18 cellular contexts compared by ENCODE assay signal in the genomic region with DNA sequence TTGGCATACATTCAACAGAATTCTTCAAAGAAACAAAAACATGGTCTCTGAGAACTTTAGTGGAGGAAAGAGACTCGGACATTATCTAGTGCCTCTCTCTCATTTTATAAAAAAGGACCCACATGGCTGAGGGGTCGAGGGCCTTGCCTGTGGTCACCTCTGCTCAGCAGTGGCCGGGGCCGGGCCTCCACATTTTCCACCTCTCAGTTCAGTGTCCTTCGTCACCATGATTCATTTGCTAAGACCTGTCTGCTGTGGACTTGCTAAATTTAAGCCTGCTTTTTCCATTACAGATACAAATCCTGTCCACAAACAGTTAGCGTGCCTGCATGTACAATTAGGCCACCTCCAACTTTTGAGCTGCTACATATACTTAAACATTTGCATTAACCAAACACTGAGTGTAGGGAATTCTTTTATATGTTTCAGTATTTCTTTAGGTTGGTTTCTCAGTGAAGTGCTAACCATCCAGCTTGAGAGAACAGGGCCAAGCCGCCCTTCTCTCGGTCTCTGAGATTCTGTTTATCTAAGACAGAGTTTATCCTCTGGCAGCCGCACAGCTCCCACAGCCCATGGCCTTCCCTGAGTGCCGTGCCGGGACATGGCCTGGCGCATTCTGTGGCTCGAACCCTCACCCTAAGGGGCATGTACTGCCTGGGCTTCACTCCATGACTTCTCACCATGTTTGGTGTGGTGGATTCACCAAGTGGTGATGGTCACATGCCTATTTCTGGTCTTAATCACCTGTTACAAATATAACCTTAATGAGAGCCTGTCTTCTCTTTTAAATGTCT. TPM values are rescaled to one million over a fixed set of nuclear protein-coding genes. Genes with fewer than 3 reads are reported as not detected.
DNase-seq lines count a peak whose midpoint lies in the region; ATAC-seq, FAIRE-seq and TF ChIP-seq lines count a peak whose summit lies in the region.
"Had no signal": no experiment of that assay in that cellular context is flagged by ENCODE, and none has a peak within 500 bp of the region (broad histone marks: within the 10 kb centered on the region; RNA-seq: fewer than 3 reads in every experiment).

No MANE protein-coding gene starts in this region.

- no peaks in the 10 kb centered on the region for H3K27me3 ChIP-seq in liver (ENCODE audit: control insufficient read depth in 4 of 4, insufficient read depth in 4 of 4, low read length in 3 of 4)
- H3K27me3 ChIP-seq in HepG2 (ENCODE audit: control insufficient read depth in 1 of 2, insufficient read depth in 2 of 2, low read length in 2 of 2) = no peaks in the 10 kb centered on the region
- H3K27me3 ChIP-seq in heart right ventricle = no peaks in the 10 kb centered on the region
- no peaks in the 10 kb centered on the region for H3K27me3 ChIP-seq in aorta (ENCODE audit: control insufficient read depth in 1 of 2, insufficient read depth in 2 of 2, low read length in 1 of 2)

- no peak overlapping the region for H3K4me3 Mint-ChIP-seq in WTC11
- H3K4me3 Mint-ChIP-seq: activated CD4-positive, alpha-beta memory T cell treated with anti-CD3 and anti-CD28 coated beads for 36 hours; activated T-cell treated with anti-CD3 and anti-CD28 coated beads, Interleukin-2, amount 50 U/mL, for 72 hours; endodermal cell; stimulated activated naive CD8-positive, alpha-beta T cell treated with anti-CD3 and anti-CD28 coated beads, Interleukin-15, amount 100 ng/mL, for 72 hours; T-cell had no signal

- no peak for TF ChIP-seq EP300 in HepG2 (IDR thresholded peaks at IDR 0.05; ENCODE audit: low read depth in 2 of 2, low read length in 2 of 2)
- TF ChIP-seq EP300 in HepG2 (CRISPR knock-in tag; IDR thresholded peaks at IDR 0.05; ENCODE audit: borderline replicate concordance) = no peak

- in situ Hi-C loops in HepG2 (cut with HindIII; ENCODE audit: extremely low pct_ligation_motif_present, low pct_unique_long_range_greater_than_20kb) = no loop called here

- H3K36me3 Mint-ChIP-seq in WTC11 = peaks cover 19% of the 10 kb centered on the region

- H3K9ac ChIP-seq in liver (ENCODE audit: low read depth in 1 of 2, low read length in 2 of 2) (no peak overlapping the region), HepG2 (ENCODE audit: insufficient read depth, low read depth, low read length) (no peak overlapping the region)

- ATAC-seq in HepG2 (no peak), heart right ventricle (peak; percentile 32 to 75 (median 56)), aorta (ENCODE audit: low FRiP score) (peak; percentile 70), esophagus mucosa (no peak), WTC11 (no peak)
- ATAC-seq: activated T-cell treated with anti-CD3 and anti-CD28 coated beads, Interleukin-2, amount 50 U/mL, for 72 hours; lower lobe of right lung; stimulated activated naive CD8-positive, alpha-beta T cell treated with anti-CD3 and anti-CD28 coated beads, Interleukin-15, amount 100 ng/mL, for 72 hours; T-cell had no signal

- H3K9me3 ChIP-seq in liver (ENCODE audit: control insufficient read depth in 4 of 4, low read length in 3 of 4) (no peaks in the 10 kb centered on the region), HepG2 (ENCODE audit: low read length) (no peaks in the 10 kb centered on the region), heart right ventricle (no peaks in the 10 kb centered on the region), aorta (ENCODE audit: control insufficient read depth, low read length) (no peaks in the 10 kb centered on the region)
- H3K9me3 ChIP-seq: lower lobe of right lung had no signal

- H3K4me1 ChIP-seq in liver (ENCODE audit: control insufficient read depth in 4 of 4, insufficient read depth in 4 of 4, low read length in 3 of 4) (no peaks in the 10 kb centered on the region), HepG2 (ENCODE audit: insufficient read depth, low read length) (peaks cover 10% of the 10 kb centered on the region; the same call in 1 of the 2 replicates), heart right ventricle (peaks cover 16 to 78% (median 55%) of the 10 kb centered on the region in 9 donors), aorta (ENCODE audit: control insufficient read depth in 1 of 2, insufficient read depth in 2 of 2, low read length in 2 of 2) (no peaks in the 10 kb centered on the region)

- intact Hi-C loops in HepG2 (cut with micrococcal nuclease; ENCODE audit: unreplicated experiment) (no loop called here), heart right ventricle (cut with DNase I) (loop anchor here in 3 of 10 donors (5.0 to 10.0 kb wide), 4 partner anchors 115 to 147 kb away; partner anchors contain the start of gene INPP4A (in 2 of the 3)), posterior vena cava (cut with DNase I) (no loop called here), aorta (cut with DNase I) (no loop called here)

- H3K4me3 ChIP-seq in liver (ENCODE audit: low read depth in 1 of 3, low read length in 3 of 3) = no peak overlapping the region
- no peak overlapping the region for H3K4me3 ChIP-seq in HepG2 (replicated peaks in 1 of 3; ENCODE audit: insufficient read depth in 1 of 3, low read depth in 2 of 3, low read length in 3 of 3)
- no peak overlapping the region for H3K4me3 ChIP-seq in heart right ventricle
- no peak overlapping the region for H3K4me3 ChIP-seq in aorta (ENCODE audit: low read length in 2 of 2)
- H3K4me3 ChIP-seq: lower lobe of right lung had no signal

- FAIRE-seq in HepG2 (lab: Jason Lieb, UNC) = no peak

- H2AFZ ChIP-seq in HepG2 (ENCODE audit: low read length) = no peak overlapping the region

- no peaks in the 10 kb centered on the region for H3K79me2 ChIP-seq in HepG2 (ENCODE audit: insufficient read depth, low read length)

- TF ChIP-seq RAD21 in liver (IDR thresholded peaks at IDR 0.05) (no peak), HepG2 (CRISPR knock-in tag; IDR thresholded peaks at IDR 0.05) (no peak)

- H4K20me1 ChIP-seq in HepG2 (ENCODE audit: insufficient read depth, low read length) = no peaks in the 10 kb centered on the region

- no peaks in the 10 kb centered on the region for H3K9me3 Mint-ChIP-seq in WTC11
- H3K9me3 Mint-ChIP-seq: activated CD4-positive, alpha-beta memory T cell treated with anti-CD3 and anti-CD28 coated beads for 36 hours; activated T-cell treated with anti-CD3 and anti-CD28 coated beads, Interleukin-2, amount 50 U/mL, for 72 hours; endodermal cell; stimulated activated naive CD8-positive, alpha-beta T cell treated with anti-CD3 and anti-CD28 coated beads, Interleukin-15, amount 100 ng/mL, for 72 hours; T-cell had no signal

- TF ChIP-seq POLR2A in HepG2 (IDR thresholded peaks at IDR 0.05; ENCODE audit: insufficient read depth in 1 of 2, low read depth in 2 of 2, low read length in 2 of 2) = no peak

- H3K4me2 ChIP-seq in HepG2 (ENCODE audit: low read depth, low read length) = no peak overlapping the region

- CTCF ChIA-PET in HepG2 (lab: Yijun Ruan, JAX; ENCODE audit: low intra/inter-chr PET ratio, low total read pairs) = no interaction called here
- CTCF ChIA-PET in WTC11 (lab: Charles Lee) = no interaction called here

- BruUV-seq in HepG2 (replicated peaks; lab: Mats Ljungman, UMichigan) = no TSS peak

- no peak for DNase-seq in HepG2 (ENCODE audit: low spot score)
- peak; percentile 35 to 48 for DNase-seq in heart right ventricle
- DNase-seq in posterior vena cava (ENCODE audit: low spot score) = peak; percentile 80
- peak in 1 of 2 donors; percentile 77 for DNase-seq in aorta
- no peak for DNase-seq in middle frontal gyrus (ENCODE audit: extremely low spot score, low spot score)
- DNase-seq in WTC11 (ENCODE audit: low spot score) = no peak
- DNase-seq: activated CD4-positive, alpha-beta memory T cell treated with anti-CD3 and anti-CD28 coated beads for 36 hours; activated T-cell treated with anti-CD3 and anti-CD28 coated beads, Interleukin-2, amount 50 U/mL, for 72 hours; EL; endodermal cell; foreskin fibroblast; lower lobe of right lung; NCI-H1417 treated with DMSO at 0.1 percent for 48 hours; NK-92 treated with Interleukin-12 subunit alpha and Interleukin-12 subunit beta, amount 100 ng/mL, for 24 hours; stimulated activated naive CD8-positive, alpha-beta T cell treated with anti-CD3 and anti-CD28 coated beads, Interleukin-15, amount 100 ng/mL, for 72 hours; T-cell had no signal

- 84% methylated on average over 13 of the region's 13 CpGs for WGBS in liver
- WGBS in HepG2 (ENCODE audit: low lambda C conversion rate) = 96% methylated on average over 13 of the region's 13 CpGs
- 44 to 61% methylated on average over 13 of the region's 13 CpGs for WGBS in heart right ventricle, 2 donors
- WGBS in aorta, 2 donors = 25 to 31% methylated on average over 13 of the region's 13 CpGs

- no peaks in the 10 kb centered on the region for H3K4me1 Mint-ChIP-seq in WTC11
- H3K4me1 Mint-ChIP-seq: endodermal cell had no signal

- no peak overlapping the region for H3K27ac ChIP-seq in liver (ENCODE audit: low read depth in 1 of 2, low read length in 2 of 2)
- no peak overlapping the region for H3K27ac ChIP-seq in HepG2 (ENCODE audit: extremely low read length, insufficient read depth, low read length)
- H3K27ac ChIP-seq in heart right ventricle = peak overlapping the region; percentile 43 to 89 (median 65)
- peak overlapping the region; percentile 49 to 79 for H3K27ac ChIP-seq in aorta (ENCODE audit: low read depth in 1 of 2, low read length in 2 of 2)
- H3K27ac ChIP-seq: lower lobe of right lung had no signal

- no peak overlapping the region for H3K27ac Mint-ChIP-seq in WTC11
- H3K27ac Mint-ChIP-seq: activated CD4-positive, alpha-beta memory T cell treated with anti-CD3 and anti-CD28 coated beads for 36 hours; endodermal cell had no signal

- H3K36me3 ChIP-seq in liver (ENCODE audit: control insufficient read depth in 4 of 4, insufficient read depth in 3 of 4, low read depth in 1 of 4, low read length in 3 of 4) (peaks cover 1 to 18% (median 14%) of the 10 kb centered on the region in 4 donors), HepG2 (replicated peaks in 1 of 2; ENCODE audit: control insufficient read depth in 1 of 2, insufficient read depth in 2 of 2, low read length in 2 of 2) (peaks cover 13 to 23% of the 10 kb centered on the region in 2 experiments; a peak in 3 of 5 replicates), heart right ventricle (peaks cover 0 to 97% (median 14%) of the 10 kb centered on the region in 9 donors), aorta (ENCODE audit: control insufficient read depth in 1 of 2, insufficient read depth in 2 of 2, low read length in 1 of 2) (peaks cover 0 to 2% of the 10 kb centered on the region in 2 donors)

- no peak for TF ChIP-seq CTCF in liver (IDR thresholded peaks at IDR 0.05; ENCODE audit: low read depth, low read length, missing input control)
- TF ChIP-seq CTCF in HepG2 (CRISPR knock-in tag; IDR thresholded peaks at IDR 0.05) = no peak
- TF ChIP-seq CTCF in heart right ventricle (IDR thresholded peaks at IDR 0.05) = no peak
- TF ChIP-seq CTCF in WTC11 (IDR thresholded peaks at IDR 0.05) = no peak

- POLR2A ChIA-PET in HepG2 (lab: Yijun Ruan, JAX) (no interaction called here), WTC11 (lab: Charles Lee) (no interaction called here)

- H3K27me3 Mint-ChIP-seq in WTC11 (ENCODE audit: low read depth) = no peaks in the 10 kb centered on the region
- H3K27me3 Mint-ChIP-seq: activated CD4-positive, alpha-beta memory T cell treated with anti-CD3 and anti-CD28 coated beads for 36 hours; stimulated activated naive CD8-positive, alpha-beta T cell treated with anti-CD3 and anti-CD28 coated beads, Interleukin-15, amount 100 ng/mL, for 72 hours; T-cell had no signal

RNA-seq across cellular contexts. Expression of gene COA5, which starts 46.2 kb away (rescaled TPM):
- total RNA-seq in liver (10 to 100 TPM; 18.7 to 20.4 TPM), HepG2 (2016; rRNA removed; fragmentation: Illumina TruSeq; extraction: Trizol) (64.5 and 72.9 TPM in 2 replicates), heart right ventricle (10 to 100 TPM; 20.2 to 33.8 (median 26.0) TPM), posterior vena cava (10 to 100 TPM; 19.5 to 25.5 TPM), aorta (10 to 100 TPM; 18.1 to 31.1 TPM), esophagus mucosa (11.9 TPM), WTC11 (2021) (29.3 to 35.4 TPM (median 34.7 TPM) in 3 replicates)
- polyA plus RNA-seq in liver (10 to 100 TPM in 1 of 2 donors, 1 to 10 TPM in 1; 9.7 to 42.0 TPM), HepG2 (2011; rRNA removed) (43.6 and 44.4 TPM in 2 replicates), heart right ventricle (10 to 100 TPM; 22.6 to 61.2 TPM), aorta (10 to 100 TPM; 43.5 to 60.3 TPM)
- total RNA-seq in HepG2 (2016; cell fraction: cytosol; rRNA removed; fragmentation: Illumina TruSeq; extraction: Trizol; ENCODE audit: low read depth) = 27.1 and 32.8 TPM in 2 replicates
- total RNA-seq in HepG2 (2016; cell fraction: insoluble cytoplasmic fraction; rRNA removed; fragmentation: Illumina TruSeq; extraction: Trizol) = 61.3 and 76.9 TPM in 2 replicates
- total RNA-seq in HepG2 (2016; cell fraction: membrane; rRNA removed; fragmentation: Illumina TruSeq; extraction: Trizol) = 46.1 and 48.2 TPM in 2 replicates
- 41.0 and 50.3 TPM in 2 replicates for total RNA-seq in HepG2 (2016; cell fraction: nucleus; rRNA removed; fragmentation: Illumina TruSeq; extraction: Trizol)
- polyA plus RNA-seq in HepG2 (2011; cell fraction: cytosol; rRNA removed) = 33.4 and 39.7 TPM in 2 replicates
- 36.9 and 50.2 TPM in 2 replicates for polyA plus RNA-seq in HepG2 (2011; cell fraction: nucleus; rRNA removed)
- 71.5 and 94.3 TPM in 2 replicates for polyA plus RNA-seq in HepG2 (2012)
- polyA plus RNA-seq in HepG2 (2016; cell fraction: cytosol; fragmentation: Illumina TruSeq; extraction: Trizol; ENCODE audit: low read depth) = 25.6 and 45.6 TPM in 2 replicates
- polyA plus RNA-seq in HepG2 (2016; cell fraction: insoluble cytoplasmic fraction; fragmentation: Illumina TruSeq; extraction: Trizol; ENCODE audit: low read depth) = 61.8 and 75.0 TPM in 2 replicates
- polyA plus RNA-seq in HepG2 (2016; cell fraction: membrane; fragmentation: Illumina TruSeq; extraction: Trizol; ENCODE audit: low read depth) = 38.1 and 48.3 TPM in 2 replicates
- polyA plus RNA-seq in HepG2 (2016; cell fraction: nucleus; fragmentation: Illumina TruSeq; extraction: Trizol; ENCODE audit: insufficient read depth, low read depth) = 94.3 and 101 TPM in 2 replicates
- 4.7 and 10.7 TPM in 2 replicates for polyA minus RNA-seq in HepG2 (2011; rRNA and poly(A)+ RNA removed; ENCODE audit: low replicate concordance)
- polyA minus RNA-seq in HepG2 (2011; cell fraction: cytosol; rRNA and poly(A)+ RNA removed) = 7.8 and 8.6 TPM in 2 replicates
- polyA minus RNA-seq in HepG2 (2011; cell fraction: nucleus; rRNA and poly(A)+ RNA removed) = 45.1 and 55.9 TPM in 2 replicates

RNA-seq across cellular contexts. Expression of gene UNC50, which starts 46.3 kb away (rescaled TPM):
- total RNA-seq in liver (10 to 100 TPM; 23.9 to 35.7 TPM), HepG2 (2016; rRNA removed; fragmentation: Illumina TruSeq; extraction: Trizol) (58.0 and 95.6 TPM in 2 replicates), heart right ventricle (10 to 100 TPM; 21.3 to 34.2 (median 25.3) TPM), posterior vena cava (10 to 100 TPM; 36.3 to 45.6 TPM), aorta (10 to 100 TPM; 33.7 to 39.6 TPM), esophagus mucosa (22.6 TPM), WTC11 (2021) (26.7 to 32.8 TPM (median 29.6 TPM) in 3 replicates)
- polyA plus RNA-seq in liver (10 to 100 TPM; 22.2 to 37.9 TPM), HepG2 (2011; rRNA removed) (63.3 and 92.6 TPM in 2 replicates), heart right ventricle (10 to 100 TPM; 30.4 to 58.4 TPM), aorta (10 to 100 TPM; 39.7 to 62.5 TPM)
- total RNA-seq in HepG2 (2016; cell fraction: cytosol; rRNA removed; fragmentation: Illumina TruSeq; extraction: Trizol; ENCODE audit: low read depth) = 42.0 and 43.6 TPM in 2 replicates
- total RNA-seq in HepG2 (2016; cell fraction: insoluble cytoplasmic fraction; rRNA removed; fragmentation: Illumina TruSeq; extraction: Trizol) = 63.0 and 102 TPM in 2 replicates
- total RNA-seq in HepG2 (2016; cell fraction: membrane; rRNA removed; fragmentation: Illumina TruSeq; extraction: Trizol) = 47.4 and 49.0 TPM in 2 replicates
- 79.1 and 80.7 TPM in 2 replicates for total RNA-seq in HepG2 (2016; cell fraction: nucleus; rRNA removed; fragmentation: Illumina TruSeq; extraction: Trizol)
- 47.2 and 81.0 TPM in 2 replicates for polyA plus RNA-seq in HepG2 (2011; cell fraction: cytosol; rRNA removed)
- 54.2 and 66.7 TPM in 2 replicates for polyA plus RNA-seq in HepG2 (2011; cell fraction: nucleus; rRNA removed)
- 68.6 and 76.2 TPM in 2 replicates for polyA plus RNA-seq in HepG2 (2012)
- 28.0 and 31.3 TPM in 2 replicates for polyA plus RNA-seq in HepG2 (2016; cell fraction: cytosol; fragmentation: Illumina TruSeq; extraction: Trizol; ENCODE audit: low read depth)
- 47.7 and 52.9 TPM in 2 replicates for polyA plus RNA-seq in HepG2 (2016; cell fraction: insoluble cytoplasmic fraction; fragmentation: Illumina TruSeq; extraction: Trizol; ENCODE audit: low read depth)
- polyA plus RNA-seq in HepG2 (2016; cell fraction: membrane; fragmentation: Illumina TruSeq; extraction: Trizol; ENCODE audit: low read depth) = 29.3 and 32.1 TPM in 2 replicates
- polyA plus RNA-seq in HepG2 (2016; cell fraction: nucleus; fragmentation: Illumina TruSeq; extraction: Trizol; ENCODE audit: insufficient read depth, low read depth) = 106 and 112 TPM in 2 replicates
- 13.4 and 13.9 TPM in 2 replicates for polyA minus RNA-seq in HepG2 (2011; rRNA and poly(A)+ RNA removed; ENCODE audit: low replicate concordance)
- polyA minus RNA-seq in HepG2 (2011; cell fraction: cytosol; rRNA and poly(A)+ RNA removed) = 19.4 and 20.5 TPM in 2 replicates
- polyA minus RNA-seq in HepG2 (2011; cell fraction: nucleus; rRNA and poly(A)+ RNA removed) = 42.7 and 44.1 TPM in 2 replicates

Comparison
In these comparisons a context has a peak if more than half of its experiments do, and no peak if none do; other contexts are left out.
1. H3K27ac ChIP-seq: peak in heart right ventricle (10 of 10) and aorta (2 of 2); none in liver (0 of 2) and HepG2 (single experiment).
2. ATAC-seq: peak in heart right ventricle (8 of 8) and aorta (single experiment); none in HepG2 (single experiment), esophagus mucosa (single experiment) and WTC11 (single experiment).
3. DNase-seq: peak in heart right ventricle (2 of 2) and posterior vena cava (single experiment); none in HepG2 (single experiment), middle frontal gyrus (single experiment) and WTC11 (single experiment).